ENCODE assay signal across 16 cellular contexts in the genomic region with DNA sequence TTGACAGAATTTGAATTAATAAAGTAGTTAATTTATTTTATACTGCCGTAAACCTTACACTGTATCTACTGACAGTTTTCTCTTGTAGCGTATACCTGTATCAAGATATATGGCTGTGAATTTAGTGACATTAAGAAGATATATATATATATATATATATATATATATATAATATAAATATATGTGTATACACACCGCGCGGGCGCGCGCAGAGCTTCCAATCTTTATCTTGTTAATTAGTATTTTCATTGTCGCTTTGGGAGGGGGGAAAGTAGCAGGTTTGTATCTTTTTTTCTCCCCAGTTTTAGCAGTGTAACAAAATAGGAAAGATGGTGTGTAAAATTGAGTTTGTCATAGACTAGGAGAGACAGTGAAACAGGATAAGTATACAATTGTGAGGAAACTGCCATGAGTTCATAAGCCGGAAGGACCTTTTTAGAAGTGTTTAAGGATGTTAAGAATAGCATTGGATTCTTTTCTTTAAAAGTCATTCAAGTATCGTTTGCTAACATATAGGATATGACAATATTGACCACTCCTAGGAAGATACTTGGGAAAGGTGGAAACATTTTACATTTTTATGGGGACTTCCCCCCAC. TPM values are rescaled to one million over a fixed set of nuclear protein-coding genes. Genes with fewer than 3 reads are reported as not detected.
DNase-seq lines count a peak whose midpoint lies in the region; ATAC-seq and TF ChIP-seq lines count a peak whose summit lies in the region.
"Had no signal": no experiment of that assay in that cellular context is flagged by ENCODE, and none has a peak within 500 bp of the region (broad histone marks: within the 10 kb centered on the region; RNA-seq: fewer than 3 reads in every experiment).

No MANE protein-coding gene starts in this region.

- H3K27ac Mint-ChIP-seq in activated naive CD4-positive, alpha-beta T cell treated with anti-CD3 and anti-CD28 coated beads, Interleukin-2, amount 50 U/mL, for 24 hours = no peak overlapping the region
- no peak overlapping the region for H3K27ac Mint-ChIP-seq in CD14-positive monocyte

- H3K9me2 ChIP-seq in PC-9 (ENCODE audit: insufficient read depth) (no peaks in the 10 kb centered on the region), hepatocyte (replicated peaks; ENCODE audit: insufficient read depth) (no peaks in the 10 kb centered on the region)

- DNase-seq in activated naive CD4-positive, alpha-beta T cell treated with Interleukin-2 at 50 U/mL for 16 hours = no peak
- DNase-seq in PC-9 (no peak), hepatocyte (ENCODE audit: low spot score) (no peak), gastrocnemius medialis (no peak), CD14-positive monocyte (ENCODE audit: low spot score) (no peak)
- DNase-seq: activated effector memory CD4-positive, alpha-beta T cell treated with anti-CD3 and anti-CD28 coated beads, Interleukin-2, amount 50 U/mL, for 16 hours; foreskin fibroblast; NCI-H526 treated with DMSO at 0.1 percent for 48 hours; sigmoid colon; SJCRH30; tibial artery had no signal

- H3K4me3 ChIP-seq in PC-9 = no peak overlapping the region
- no peak overlapping the region for H3K4me3 ChIP-seq in hepatocyte
- peak overlapping the region in 3 of 4 donors; percentile 64 to 72 (median 67) for H3K4me3 ChIP-seq in gastrocnemius medialis
- H3K4me3 ChIP-seq: lung had no signal

- H3K79me2 ChIP-seq in PC-9 (ENCODE audit: low read depth) = peaks cover 35% of the 10 kb centered on the region
- peaks cover 62% of the 10 kb centered on the region for H3K79me2 ChIP-seq in hepatocyte

- no peak for TF ChIP-seq POLR2A in gastrocnemius medialis (IDR thresholded peaks at IDR 0.05)

- H4K20me1 ChIP-seq in PC-9 (ENCODE audit: insufficient read depth) (no peaks in the 10 kb centered on the region), hepatocyte (ENCODE audit: insufficient read depth, poor library complexity, severe bottlenecking) (peaks cover 3% of the 10 kb centered on the region)

- 0 out of 2 replicates have a peak, but pooled peaks cover 4% of the 10 kb centered on the region for H3F3A ChIP-seq in PC-9 (ENCODE audit: insufficient read depth, low read depth)

- H3K27ac ChIP-seq in PC-9 (no peak overlapping the region), hepatocyte (no peak overlapping the region), gastrocnemius medialis (peak overlapping the region in 3 of 4 donors; percentile 82 to 92 (median 91))
- H3K27ac ChIP-seq: HL-60, SJCRH30 had no signal

- no peak for TF ChIP-seq CTCF in PC-9 (conservative IDR thresholded peaks at IDR 0.05)
- no peak for TF ChIP-seq CTCF in hepatocyte (IDR thresholded peaks at IDR 0.05; ENCODE audit: poor library complexity)
- no peak for TF ChIP-seq CTCF in gastrocnemius medialis (IDR thresholded peaks at IDR 0.05 in 4 of 5, conservative IDR thresholded peaks at IDR 0.05 in 1 of 5)
- TF ChIP-seq CTCF in CD14-positive monocyte (IDR thresholded peaks at IDR 0.05) = no peak

- H3K9me3 ChIP-seq in PC-9 (ENCODE audit: insufficient read depth, low read depth) (no peaks in the 10 kb centered on the region), hepatocyte (ENCODE audit: low read depth) (no peaks in the 10 kb centered on the region), gastrocnemius medialis (no peaks in the 10 kb centered on the region)
- H3K9me3 ChIP-seq: sigmoid colon, tibial artery had no signal

- H2AFZ ChIP-seq in PC-9 (no peak overlapping the region), hepatocyte (no peak overlapping the region)

- POLR2A ChIA-PET in PC-9 (lab: Charles Lee; ENCODE audit: unreplicated experiment) = no interaction called here

- H3K27me3 Mint-ChIP-seq in activated naive CD4-positive, alpha-beta T cell treated with anti-CD3 and anti-CD28 coated beads, Interleukin-2, amount 50 U/mL, for 24 hours = no peaks in the 10 kb centered on the region
- peaks cover 34 to 50% (median 48%) of the 10 kb centered on the region in 3 donors for H3K27me3 Mint-ChIP-seq in CD14-positive monocyte (ENCODE audit: low read depth in 3 of 3)

- H3K36me3 ChIP-seq in PC-9 (ENCODE audit: low read depth) (peaks cover 3% of the 10 kb centered on the region; the same call in 1 of the 2 replicates), hepatocyte (replicated peaks; ENCODE audit: insufficient read depth, low read depth) (no peaks in the 10 kb centered on the region), gastrocnemius medialis (no peaks in the 10 kb centered on the region)
- H3K36me3 ChIP-seq: sigmoid colon, SJCRH30, tibial artery had no signal

- H3K4me1 ChIP-seq in PC-9 (replicated peaks; ENCODE audit: insufficient read depth) (peaks cover 18% of the 10 kb centered on the region), hepatocyte (ENCODE audit: insufficient read depth) (peaks cover 15% of the 10 kb centered on the region), gastrocnemius medialis (peaks cover 31 to 45% of the 10 kb centered on the region in 2 donors)

- no peak for ATAC-seq in gastrocnemius medialis
- no peak for ATAC-seq in GM19467 (IDR thresholded peaks at IDR 0.05; ENCODE audit: unreplicated experiment)
- ATAC-seq in GM19397 (IDR thresholded peaks at IDR 0.05; ENCODE audit: unreplicated experiment) = no peak

- BruUV-seq in PC-9 (replicated peaks; lab: Mats Ljungman, UMichigan) = no TSS peak

- H3K9me3 Mint-ChIP-seq in activated naive CD4-positive, alpha-beta T cell treated with anti-CD3 and anti-CD28 coated beads, Interleukin-2, amount 50 U/mL, for 24 hours = no peaks in the 10 kb centered on the region
- H3K9me3 Mint-ChIP-seq in CD14-positive monocyte = peaks cover 0 to 9% (median 6%) of the 10 kb centered on the region in 7 donors

- H3K27me3 ChIP-seq in PC-9 (ENCODE audit: insufficient read depth, low read depth) (no peaks in the 10 kb centered on the region), hepatocyte (no peaks in the 10 kb centered on the region), gastrocnemius medialis (no peaks in the 10 kb centered on the region)
- H3K27me3 ChIP-seq: sigmoid colon, SJCRH30, tibial artery had no signal

- H3K4me2 ChIP-seq in PC-9 = peak overlapping the region; percentile 73; the same call in 1 of the 2 replicates
- H3K4me2 ChIP-seq in hepatocyte = peak overlapping the region; percentile 87

- H3K36me3 Mint-ChIP-seq in activated naive CD4-positive, alpha-beta T cell treated with anti-CD3 and anti-CD28 coated beads, Interleukin-2, amount 50 U/mL, for 24 hours = peaks cover 1% of the 10 kb centered on the region
- H3K36me3 Mint-ChIP-seq in CD14-positive monocyte = peaks cover 0 to 17% of the 10 kb centered on the region in 2 donors

- CTCF ChIA-PET in PC-9 (lab: Charles Lee) = no interaction called here

- intact Hi-C loops in PC-9 (cut with micrococcal nuclease; ENCODE audit: unreplicated experiment) (loop anchor here (10.0 kb wide), 1 partner anchor 82 kb away; no protein-coding TSS in a partner anchor), gastrocnemius medialis (cut with DNase I; ENCODE audit: low total_unique reads) (loop anchor here (5.0 to 10.0 kb wide), 3 partner anchors 86 to 449 kb away; partner anchors contain the start of genes ATE1 and HTRA1), CD14-positive monocyte (cut with micrococcal nuclease) (no loop called here)

- peak overlapping the region; percentile 48 for H3K4me3 Mint-ChIP-seq in activated naive CD4-positive, alpha-beta T cell treated with anti-CD3 and anti-CD28 coated beads, Interleukin-2, amount 50 U/mL, for 24 hours
- H3K4me3 Mint-ChIP-seq in CD14-positive monocyte = peak overlapping the region in 1 of 2 donors; percentile 95

- H3K4me1 Mint-ChIP-seq in activated naive CD4-positive, alpha-beta T cell treated with anti-CD3 and anti-CD28 coated beads, Interleukin-2, amount 50 U/mL, for 24 hours = peaks cover 73% of the 10 kb centered on the region
- H3K4me1 Mint-ChIP-seq in CD14-positive monocyte = peaks cover 17% of the 10 kb centered on the region

- in situ Hi-C loops in gastrocnemius medialis (cut with MboI; ENCODE audit: low sequenced_read_pairs in 4 of 4) = no loop called here

- 91% methylated on average over 11 of the region's 11 CpGs for WGBS in hepatocyte (ENCODE audit: low lambda C conversion rate, missing lambda C conversion rate)

RNA-seq across cellular contexts. Expression of gene PLEKHA1, which starts 2.0 kb away (rescaled TPM):
- 33.8 and 39.9 TPM in 2 replicates for total RNA-seq in PC-9 (2021)
- total RNA-seq in hepatocyte = 60.9 and 62.6 TPM in 2 replicates
- 54.0 and 60.2 TPM in 2 replicates for polyA plus RNA-seq in hepatocyte
- 10 to 100 TPM; 33.7 to 54.0 (median 37.8) TPM for total RNA-seq in gastrocnemius medialis
- 10 to 100 TPM; 12.3 to 14.9 TPM for polyA plus RNA-seq in CD14-positive monocyte

Comparison
In these comparisons a context has a peak if more than half of its experiments do, and no peak if none do; other contexts are left out.
1. H3K27ac ChIP-seq: peak in gastrocnemius medialis (3 of 4); none in PC-9 (single experiment) and hepatocyte (single experiment).
2. H3K4me3 ChIP-seq: peak in gastrocnemius medialis (3 of 4); none in PC-9 (single experiment) and hepatocyte (single experiment).
3. intact Hi-C loops: an anchor here in PC-9 (10.0 kb wide) and gastrocnemius medialis (5.0 to 10.0 kb wide); none called in CD14-positive monocyte.